8 cellular contexts compared by ENCODE assay signal in the genomic region with DNA sequence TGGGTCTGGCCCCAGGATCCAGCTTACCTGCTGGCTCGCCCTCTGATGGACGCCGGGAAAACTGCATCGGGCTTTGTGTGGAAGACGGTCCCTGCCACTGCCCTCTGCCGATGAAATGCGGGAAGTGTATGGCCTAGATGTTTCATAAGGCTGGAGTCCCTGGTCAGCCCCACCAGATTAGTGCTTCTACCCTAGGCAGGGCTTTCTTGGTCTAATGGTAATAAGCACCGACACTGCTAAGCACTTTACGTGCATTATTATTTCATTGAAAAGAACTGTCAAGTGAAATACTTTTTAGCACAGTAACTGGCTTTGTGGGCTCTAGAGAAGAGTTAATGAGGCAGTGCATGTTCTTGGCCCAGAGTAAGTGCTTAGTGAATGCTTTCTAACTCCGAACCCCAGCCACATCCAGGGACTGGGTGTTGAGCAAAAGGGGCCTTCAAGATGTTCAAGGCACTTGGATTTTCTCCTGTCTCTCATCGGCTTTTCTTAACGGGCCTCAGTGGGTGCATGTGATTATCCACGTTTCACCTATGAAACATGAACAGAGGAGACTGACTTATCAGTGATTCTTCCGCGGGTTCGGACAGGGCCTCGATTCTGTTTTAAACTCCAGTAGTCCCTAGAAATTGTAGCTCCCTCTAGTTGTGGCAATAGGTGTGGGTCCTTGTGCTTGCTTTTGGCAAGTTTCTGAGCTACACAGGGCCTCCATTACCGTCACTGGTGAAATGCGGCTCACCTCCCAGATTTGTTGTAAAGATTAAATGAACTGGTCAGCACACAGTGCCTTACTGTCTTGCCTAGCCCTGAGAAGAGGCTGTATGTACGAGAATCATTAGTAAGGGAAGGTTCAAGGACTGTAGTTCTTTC. TPM values are rescaled to one million over a fixed set of nuclear protein-coding genes. Genes with fewer than 3 reads are reported as not detected.
DNase-seq lines count a peak whose midpoint lies in the region; ATAC-seq and TF ChIP-seq lines count a peak whose summit lies in the region.

No MANE protein-coding gene starts in this region.

- ATAC-seq in HG03439 (IDR thresholded peaks at IDR 0.05; ENCODE audit: unreplicated experiment) (peak; percentile 68), left lobe of liver (peak; percentile 81)

- no peak overlapping the region for H3K4me3 Mint-ChIP-seq in chondrocyte (ENCODE audit: unreplicated experiment)

- H3K4me1 Mint-ChIP-seq in chondrocyte (ENCODE audit: low read depth) = peaks cover 26% of the 10 kb centered on the region

- H3K9me3 Mint-ChIP-seq in chondrocyte (ENCODE audit: low read depth) = no peaks in the 10 kb centered on the region

- H3K27ac Mint-ChIP-seq in chondrocyte (ENCODE audit: unreplicated experiment) = peak overlapping the region; percentile 41

- DNase-seq in AG08396 (ENCODE audit: low spot score) = peak; percentile 85
- DNase-seq in NCI-H526 (lab: John Stamatoyannopoulos, UW) = peak; percentile 91 to 98
- peak; percentile 94 for DNase-seq in activated CD4-positive, alpha-beta T cell treated with anti-CD3 and anti-CD28 coated beads for 48 hours
- peak; percentile 94 for DNase-seq in chondrocyte (ENCODE audit: low spot score)
- peak; percentile 91 for DNase-seq in left lobe of liver (ENCODE audit: low spot score)
- peak; percentile 76 for DNase-seq in stimulated activated CD4-positive, alpha-beta T cell treated with anti-CD3 and anti-CD28 coated beads, Interleukin-2, amount 100 ng/mL, for 4 hours (ENCODE audit: low read depth)

- in situ Hi-C loops in GM18951 (cut with MboI; ENCODE audit: low sequenced_read_pairs, unreplicated experiment) = no loop called here

- H3K27me3 Mint-ChIP-seq in chondrocyte (ENCODE audit: low read depth) = no peaks in the 10 kb centered on the region

- TF ChIP-seq POLR2A in GM18951 (IDR thresholded peaks at IDR 0.05; ENCODE audit: extremely low read depth, insufficient read depth, insufficient read length) = peak; percentile 36

- H3K36me3 Mint-ChIP-seq in chondrocyte (ENCODE audit: low read depth) = peaks cover 8% of the 10 kb centered on the region

- peak; percentile 98 for TF ChIP-seq CTCF in chondrocyte (IDR thresholded peaks at IDR 0.05)

RNA-seq across cellular contexts. Expression of a gene that starts 6.6 kb away (rescaled TPM):
- 68.0 to 76.3 TPM (median 73.3 TPM) in 3 replicates for total RNA-seq in chondrocyte
- total RNA-seq in left lobe of liver = 49.0 TPM

RNA-seq across cellular contexts. Expression of a gene that starts 21.8 kb away (rescaled TPM):
- total RNA-seq in chondrocyte (5.3 to 6.1 TPM (median 5.5 TPM) in 3 replicates), left lobe of liver (3.2 TPM)

RNA-seq across cellular contexts. Expression of a gene that starts 24.4 kb away (rescaled TPM):
- total RNA-seq in chondrocyte (12.4 to 12.9 TPM (median 12.6 TPM) in 3 replicates), left lobe of liver (4.8 TPM)

RNA-seq across cellular contexts. Expression of a gene that starts 30.6 kb away (rescaled TPM):
- 853 to 1,026 TPM (median 884 TPM) in 3 replicates for total RNA-seq in chondrocyte
- total RNA-seq in left lobe of liver = 346 TPM

RNA-seq across cellular contexts. Expression of a gene that starts 32.7 kb away (rescaled TPM):
- 128 to 132 TPM (median 131 TPM) in 3 replicates for total RNA-seq in chondrocyte
- total RNA-seq in left lobe of liver = 4.9 TPM

Comparison
In these comparisons a context has a peak if more than half of its experiments do, and no peak if none do; other contexts are left out.
1. Peak in every context shown above with its lines: DNase-seq and ATAC-seq.